Comparison of ENCODE assay signal across 17 cellular contexts in the genomic region with DNA sequence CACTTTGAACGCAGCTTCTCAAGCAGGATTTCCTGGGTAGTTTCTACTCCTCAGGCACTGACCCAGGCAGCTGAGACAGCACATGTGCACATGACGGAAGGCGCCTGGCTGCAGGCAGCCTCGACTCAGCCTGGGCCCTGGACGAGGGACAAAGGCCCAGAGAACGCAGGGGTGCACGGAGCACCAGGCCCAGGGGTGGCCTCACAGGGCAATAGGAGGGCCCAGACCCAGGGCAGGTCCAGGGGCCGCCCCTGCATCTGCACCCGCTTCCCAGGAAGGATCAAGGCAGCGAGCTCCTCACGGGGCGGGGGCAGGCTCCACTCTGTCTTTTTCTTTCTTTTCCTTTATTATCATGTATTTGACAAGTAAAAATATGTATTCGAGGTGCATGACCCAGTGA.
"Had no signal": no experiment of that assay in that cellular context is flagged by ENCODE, and none has a peak within 500 bp of the region (broad histone marks: within the 10 kb centered on the region; RNA-seq: fewer than 3 reads in every experiment).

No MANE protein-coding gene starts in this region.

- H3K27me3 ChIP-seq: colonic mucosa, transverse colon had no signal

- H3K27me3 Mint-ChIP-seq: stimulated activated naive B cell treated with anti-CD40 and anti-IgM and Interleukin-4, amounts not matched to agents 10 μg/mL and 1 μg/mL and 100 μg/mL, for 72 hours; stimulated activated naive CD8-positive, alpha-beta T cell treated with anti-CD3 and anti-CD28 coated beads, Interleukin-15, amount 100 ng/mL, for 72 hours had no signal

- H3K36me3 ChIP-seq: colonic mucosa, esophagus squamous epithelium, gastroesophageal sphincter, thoracic aorta, transverse colon had no signal

- H3K27ac ChIP-seq: colonic mucosa, esophagus squamous epithelium, gastroesophageal sphincter, parathyroid adenoma, thoracic aorta, transverse colon had no signal

- H3K9me3 ChIP-seq: colonic mucosa, esophagus squamous epithelium, thoracic aorta, transverse colon had no signal

- H3K4me3 Mint-ChIP-seq: natural killer cell; neural crest cell; stimulated activated naive B cell treated with anti-CD40 and anti-IgM and Interleukin-4, amounts not matched to agents 10 μg/mL and 1 μg/mL and 100 μg/mL, for 72 hours; stimulated activated naive CD8-positive, alpha-beta T cell treated with anti-CD3 and anti-CD28 coated beads, Interleukin-15, amount 100 ng/mL, for 72 hours had no signal

- H3K36me3 Mint-ChIP-seq: natural killer cell had no signal

- H3K9me3 Mint-ChIP-seq: immature natural killer cell; natural killer cell; neural crest cell; stimulated activated naive B cell treated with anti-CD40 and anti-IgM and Interleukin-4, amounts not matched to agents 10 μg/mL and 1 μg/mL and 100 μg/mL, for 72 hours; stimulated activated naive CD8-positive, alpha-beta T cell treated with anti-CD3 and anti-CD28 coated beads, Interleukin-15, amount 100 ng/mL, for 72 hours had no signal

- H3K4me3 ChIP-seq: colonic mucosa, esophagus squamous epithelium, gastroesophageal sphincter, thoracic aorta, transverse colon had no signal

- H3K4me1 ChIP-seq: colonic mucosa, esophagus squamous epithelium, gastroesophageal sphincter, parathyroid adenoma, transverse colon had no signal

- ATAC-seq: gastroesophageal sphincter; natural killer cell; sciatic nerve; stimulated activated naive B cell treated with anti-CD40 and anti-IgM and Interleukin-4, amounts not matched to agents 10 μg/mL and 1 μg/mL and 100 μg/mL, for 72 hours; stimulated activated naive CD8-positive, alpha-beta T cell treated with anti-CD3 and anti-CD28 coated beads, Interleukin-15, amount 100 ng/mL, for 72 hours had no signal

- H3K27ac Mint-ChIP-seq: immature natural killer cell; natural killer cell; stimulated activated naive B cell treated with anti-CD40 and anti-IgM and Interleukin-4, amounts not matched to agents 10 μg/mL and 1 μg/mL and 100 μg/mL, for 72 hours; stimulated activated naive CD8-positive, alpha-beta T cell treated with anti-CD3 and anti-CD28 coated beads, Interleukin-15, amount 100 ng/mL, for 72 hours had no signal

- DNase-seq: cerebellar nuclear complex; colonic mucosa; dermis blood vessel endothelial cell; esophagus squamous epithelium; foreskin fibroblast; immature natural killer cell; natural killer cell; stimulated activated CD4-positive, alpha-beta T cell treated with anti-CD3 and anti-CD28 coated beads, Interleukin-2, amount 100 ng/mL, for 24 hours; stimulated activated CD4-positive, alpha-beta T cell treated with anti-CD3 and anti-CD28 coated beads, Interleukin-4, amount 100 ng/mL, for 4 hours; stimulated activated naive B cell treated with anti-CD40 and anti-IgM and Interleukin-4, amounts not matched to agents 10 μg/mL and 1 μg/mL and 100 μg/mL, for 72 hours; stimulated activated naive CD8-positive, alpha-beta T cell treated with anti-CD3 and anti-CD28 coated beads, Interleukin-15, amount 100 ng/mL, for 72 hours; transverse colon had no signal

- H3K4me1 Mint-ChIP-seq: neural crest cell; stimulated activated naive CD8-positive, alpha-beta T cell treated with anti-CD3 and anti-CD28 coated beads, Interleukin-15, amount 100 ng/mL, for 72 hours had no signal
